Comparison of ENCODE assay signal across 17 cellular contexts in the genomic region with DNA sequence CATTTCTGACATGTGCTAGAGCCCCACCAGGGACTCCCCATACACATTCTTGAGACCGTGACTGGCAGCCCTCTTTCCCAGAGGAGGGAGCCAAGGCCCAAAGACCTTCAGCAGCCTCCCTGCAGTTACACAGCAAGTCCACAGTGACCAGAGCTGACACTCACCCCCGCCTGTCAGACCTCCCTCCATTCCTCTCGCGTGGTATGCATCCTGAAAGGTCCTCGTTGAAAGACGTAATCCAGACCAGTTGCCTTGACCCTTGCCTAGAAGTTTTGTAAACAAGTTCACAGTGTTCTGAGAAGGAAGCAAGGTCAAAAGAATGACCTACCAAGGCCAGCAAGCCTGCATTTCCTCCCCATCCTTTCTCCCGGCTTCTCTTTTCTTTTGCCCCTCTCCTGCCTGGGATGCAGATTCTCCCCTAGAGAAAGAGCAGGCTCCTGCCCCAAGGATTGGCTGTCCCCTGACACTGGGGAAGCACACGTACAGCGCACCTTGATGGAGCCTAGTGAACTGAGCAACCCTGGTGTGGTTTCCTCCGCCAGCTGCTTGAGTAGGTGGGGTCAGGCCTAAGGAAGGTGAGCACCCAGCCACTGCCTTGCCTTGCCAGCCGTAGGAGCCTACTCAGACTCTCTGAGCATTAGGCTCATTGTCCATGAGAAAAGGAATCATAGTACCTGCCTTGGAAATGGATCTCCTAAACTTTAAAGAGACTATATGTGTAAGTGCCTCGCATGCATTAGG. TPM values are rescaled to one million over a fixed set of nuclear protein-coding genes. Genes with fewer than 3 reads are reported as not detected.
DNase-seq lines count a peak whose midpoint lies in the region; ATAC-seq and TF ChIP-seq lines count a peak whose summit lies in the region.
"Had no signal": no experiment of that assay in that cellular context is flagged by ENCODE, and none has a peak within 500 bp of the region (broad histone marks: within the 10 kb centered on the region; RNA-seq: fewer than 3 reads in every experiment).

No MANE protein-coding gene starts in this region.

- H3K36me3 ChIP-seq in CD4-positive, CD25-positive, alpha-beta regulatory T cell (ENCODE audit: control insufficient read depth, insufficient read depth, low read length): peaks cover 97% of the 10 kb centered on the region
- H3K36me3 ChIP-seq in left lung (peaks cover 0 to 32% of the 10 kb centered on the region in 2 donors), sigmoid colon (peaks cover 0 to 64% (median 0%) of the 10 kb centered on the region in 4 donors), PC-9 (ENCODE audit: low read depth) (peaks cover 80% of the 10 kb centered on the region)

- WGBS in sigmoid colon, 2 donors: 80 to 92% methylated on average over 12 of the region's 12 CpGs

- TF ChIP-seq CTCF in left lung (IDR thresholded peaks at IDR 0.05) (no peak), sigmoid colon (IDR thresholded peaks at IDR 0.05) (no peak), PC-9 (conservative IDR thresholded peaks at IDR 0.05) (no peak)

- peak overlapping the region in 2 of 4 donors; percentile 22 to 32 for H3K4me3 Mint-ChIP-seq in CD4-positive, CD25-positive, alpha-beta regulatory T cell
- H3K4me3 Mint-ChIP-seq: activated naive CD8-positive, alpha-beta T cell treated with anti-CD3 and anti-CD28 coated beads for 36 hours had no signal

- H3K36me3 Mint-ChIP-seq in CD4-positive, CD25-positive, alpha-beta regulatory T cell: peaks cover 61% of the 10 kb centered on the region

- POLR2A ChIA-PET in PC-9 (lab: Charles Lee; ENCODE audit: unreplicated experiment): no interaction called here

- intact Hi-C loops in left lung (cut with DNase I): no loop called here
- intact Hi-C loops in sigmoid colon (cut with DNase I): no loop called here
- intact Hi-C loops in PC-9 (cut with micrococcal nuclease; ENCODE audit: unreplicated experiment): no loop called here

- no peak for DNase-seq in CD4-positive, CD25-positive, alpha-beta regulatory T cell
- DNase-seq in left lung (no peak), sigmoid colon (no peak), NCI-H774 (lab: John Stamatoyannopoulos, UW) (no peak), PC-9 (no peak)
- no peak for DNase-seq in stimulated activated CD4-positive, alpha-beta T cell treated with anti-CD3 and anti-CD28 coated beads, Interleukin-4, amount 100 ng/mL, for 4 hours
- DNase-seq: activated CD4-positive, alpha-beta T cell treated with anti-CD3 and anti-CD28 coated beads for 1 hour; activated naive CD8-positive, alpha-beta T cell treated with anti-CD3 and anti-CD28 coated beads for 36 hours; Calu3; GF-D8; hypothalamus; mammary epithelial cell; NCI-H187; NCI-H524 treated with DMSO at 0.1 percent for 48 hours; SW 1271 had no signal

- BruUV-seq in PC-9 (replicated peaks; lab: Mats Ljungman, UMichigan): no TSS peak

- H3K27ac Mint-ChIP-seq in CD4-positive, CD25-positive, alpha-beta regulatory T cell: peak overlapping the region; percentile 55 to 94 (median 83)
- H3K27ac Mint-ChIP-seq: activated naive CD8-positive, alpha-beta T cell treated with anti-CD3 and anti-CD28 coated beads for 36 hours had no signal

- no peaks in the 10 kb centered on the region for H3K9me3 Mint-ChIP-seq in CD4-positive, CD25-positive, alpha-beta regulatory T cell
- H3K9me3 Mint-ChIP-seq: activated naive CD8-positive, alpha-beta T cell treated with anti-CD3 and anti-CD28 coated beads for 36 hours had no signal

- no peak for TF ChIP-seq POLR2A in sigmoid colon (IDR thresholded peaks at IDR 0.05)

- peaks cover 25 to 88% (median 59%) of the 10 kb centered on the region in 4 donors for H3K4me1 Mint-ChIP-seq in CD4-positive, CD25-positive, alpha-beta regulatory T cell

- no peaks in the 10 kb centered on the region; the same call in 1 of the 2 replicates for H3F3A ChIP-seq in PC-9 (ENCODE audit: insufficient read depth, low read depth)

- no peaks in the 10 kb centered on the region for H3K27me3 ChIP-seq in CD4-positive, CD25-positive, alpha-beta regulatory T cell (ENCODE audit: control insufficient read depth, insufficient read depth, low read length)
- H3K27me3 ChIP-seq in left lung: no peaks in the 10 kb centered on the region
- no peaks in the 10 kb centered on the region for H3K27me3 ChIP-seq in sigmoid colon
- H3K27me3 ChIP-seq in PC-9 (ENCODE audit: insufficient read depth, low read depth): no peaks in the 10 kb centered on the region

- no peak overlapping the region for H3K27ac ChIP-seq in CD4-positive, CD25-positive, alpha-beta regulatory T cell (ENCODE audit: insufficient read depth, low read length, poor library complexity, severe bottlenecking)
- H3K27ac ChIP-seq in cingulate gyrus (ENCODE audit: low read depth, low read length): peak overlapping the region; percentile 11
- peak overlapping the region; percentile 5 to 7 for H3K27ac ChIP-seq in left lung
- peak overlapping the region; percentile 7 to 41 (median 27) for H3K27ac ChIP-seq in sigmoid colon
- no peak overlapping the region for H3K27ac ChIP-seq in PC-9

- no peaks in the 10 kb centered on the region for H3K27me3 Mint-ChIP-seq in CD4-positive, CD25-positive, alpha-beta regulatory T cell
- H3K27me3 Mint-ChIP-seq: activated naive CD8-positive, alpha-beta T cell treated with anti-CD3 and anti-CD28 coated beads for 36 hours had no signal

- H3K9me3 ChIP-seq in CD4-positive, CD25-positive, alpha-beta regulatory T cell (ENCODE audit: control insufficient read depth in 2 of 2, low read length in 2 of 2): no peaks in the 10 kb centered on the region
- no peaks in the 10 kb centered on the region for H3K9me3 ChIP-seq in left lung
- H3K9me3 ChIP-seq in sigmoid colon: no peaks in the 10 kb centered on the region
- no peaks in the 10 kb centered on the region for H3K9me3 ChIP-seq in PC-9 (ENCODE audit: insufficient read depth, low read depth)

- peaks cover 61% of the 10 kb centered on the region for H4K20me1 ChIP-seq in PC-9 (ENCODE audit: insufficient read depth)

- H3K9me2 ChIP-seq in PC-9 (ENCODE audit: insufficient read depth): no peaks in the 10 kb centered on the region

- CTCF ChIA-PET in PC-9 (lab: Charles Lee): no interaction called here

- H3K4me3 ChIP-seq in CD4-positive, CD25-positive, alpha-beta regulatory T cell (ENCODE audit: low read depth, low read length): no peak overlapping the region
- H3K4me3 ChIP-seq in left lung: no peak overlapping the region
- no peak overlapping the region for H3K4me3 ChIP-seq in sigmoid colon
- H3K4me3 ChIP-seq in PC-9: no peak overlapping the region

- H3K4me2 ChIP-seq in PC-9: no peak overlapping the region

- no peak for ATAC-seq in CD4-positive, CD25-positive, alpha-beta regulatory T cell (ENCODE audit: low read depth in 2 of 2)
- ATAC-seq in left lung (no peak), GM21390 (IDR thresholded peaks at IDR 0.05; ENCODE audit: unreplicated experiment) (no peak)

- no peak overlapping the region for H2AFZ ChIP-seq in PC-9

- peaks cover 93% of the 10 kb centered on the region for H3K79me2 ChIP-seq in PC-9 (ENCODE audit: low read depth)

- TF ChIP-seq EP300 in sigmoid colon (IDR thresholded peaks at IDR 0.05): no peak

- peaks cover 60% of the 10 kb centered on the region for H3K4me1 ChIP-seq in CD4-positive, CD25-positive, alpha-beta regulatory T cell (ENCODE audit: control insufficient read depth, insufficient read depth, low read length, poor library complexity, severe bottlenecking)
- H3K4me1 ChIP-seq in left lung: peaks cover 0 to 38% of the 10 kb centered on the region in 2 donors
- peaks cover 0 to 56% (median 46%) of the 10 kb centered on the region in 4 donors for H3K4me1 ChIP-seq in sigmoid colon
- H3K4me1 ChIP-seq in PC-9 (replicated peaks; ENCODE audit: insufficient read depth): peaks cover 10% of the 10 kb centered on the region; the same call in 1 of the 2 replicates

RNA-seq across cellular contexts. Expression of a gene that starts 18.3 kb away (rescaled TPM):
- 180 TPM for total RNA-seq in CD4-positive, CD25-positive, alpha-beta regulatory T cell
- 100 to 1,000 TPM in 3 of 4 donors, 10 to 100 TPM in 1; 87.6 to 131 (median 109) TPM for polyA plus RNA-seq in CD4-positive, CD25-positive, alpha-beta regulatory T cell
- total RNA-seq in left lung (10 to 100 TPM; 36.4 to 39.7 TPM), sigmoid colon (10 to 100 TPM; 34.2 to 56.2 (median 46.6) TPM), PC-9 (2021) (18.9 and 20.2 TPM in 2 replicates)
- 10 to 100 TPM in 1 of 3 donors, 1 to 10 TPM in 2; 1.4 to 20.7 (median 6.6) TPM for polyA plus RNA-seq in sigmoid colon

Comparison
In these comparisons a context has a peak if more than half of its experiments do, and no peak if none do; other contexts are left out.
1. H3K27ac ChIP-seq: peak in cingulate gyrus (single experiment), left lung (2 of 2) and sigmoid colon (4 of 4); none in CD4-positive, CD25-positive, alpha-beta regulatory T cell (single experiment) and PC-9 (single experiment).